28 cellular contexts compared by ENCODE assay signal in the genomic region with DNA sequence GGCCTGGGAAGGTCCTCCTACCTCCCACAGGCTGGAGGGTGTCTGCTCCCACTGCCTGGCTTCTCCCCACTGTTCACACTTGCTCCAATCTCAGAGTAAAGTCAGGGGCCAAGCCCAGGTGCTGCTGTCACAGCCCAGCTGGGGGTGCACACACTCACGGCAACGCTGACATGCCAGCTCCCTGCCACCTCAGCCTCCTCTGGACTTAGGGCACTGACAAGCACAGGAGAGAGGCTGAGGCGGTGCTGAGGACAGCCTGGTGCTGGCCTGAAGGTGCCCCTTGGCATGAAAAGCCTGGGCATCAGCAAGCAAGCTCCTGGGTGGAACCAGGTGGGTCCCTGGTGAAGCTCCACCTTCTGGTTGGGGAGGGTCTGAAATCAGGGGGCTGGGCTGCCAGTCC. TPM values are rescaled to one million over a fixed set of nuclear protein-coding genes. Genes with fewer than 3 reads are reported as not detected.
"Had no signal": no experiment of that assay in that cellular context is flagged by ENCODE, and none has a peak within 500 bp of the region (broad histone marks: within the 10 kb centered on the region; RNA-seq: fewer than 3 reads in every experiment).

No MANE protein-coding gene starts in this region.

- ATAC-seq: activated CD4-positive, alpha-beta T cell treated with anti-CD3 and anti-CD28 coated beads for 36 hours; activated T-cell treated with anti-CD3 and anti-CD28 coated beads, Interleukin-2, amount 50 U/mL, for 4 hours; activated T-helper 17 cell treated with anti-CD3 and anti-CD28 coated beads, Interleukin-2, amount 50 U/mL, for 72 hours had no signal

- H3K27ac Mint-ChIP-seq: activated CD4-positive, alpha-beta memory T cell treated with anti-CD3 and anti-CD28 coated beads, Interleukin-2, amount 10 ng/mL, durations not matched to agents 7 days and 5 days; activated CD4-positive, alpha-beta T cell treated with anti-CD3 and anti-CD28 coated beads for 36 hours; activated CD4-positive, alpha-beta T cell treated with anti-CD3 and anti-CD28 coated beads, Interleukin-2, amount 10 ng/mL, durations not matched to agents 24 days and 14 days; activated naive CD8-positive, alpha-beta T cell; activated T-helper 17 cell treated with anti-CD3 and anti-CD28 coated beads, Interleukin-2, amount 50 U/mL, for 72 hours; brain had no signal

- H3K4me3 Mint-ChIP-seq: activated CD4-positive, alpha-beta memory T cell treated with anti-CD3 and anti-CD28 coated beads, Interleukin-2, amount 10 ng/mL, durations not matched to agents 7 days and 5 days; activated CD4-positive, alpha-beta T cell treated with anti-CD3 and anti-CD28 coated beads for 36 hours; activated CD4-positive, alpha-beta T cell treated with anti-CD3 and anti-CD28 coated beads, Interleukin-2, amount 10 ng/mL, durations not matched to agents 24 days and 14 days; activated naive CD8-positive, alpha-beta T cell; activated T-cell treated with anti-CD3 and anti-CD28 coated beads, Interleukin-2, amount 50 U/mL, for 4 hours; activated T-helper 17 cell treated with anti-CD3 and anti-CD28 coated beads, Interleukin-2, amount 50 U/mL, for 72 hours; brain had no signal

- H3K36me3 Mint-ChIP-seq: activated naive CD8-positive, alpha-beta T cell had no signal

- H3K4me1 Mint-ChIP-seq: activated CD4-positive, alpha-beta memory T cell treated with anti-CD3 and anti-CD28 coated beads, Interleukin-2, amount 10 ng/mL, durations not matched to agents 7 days and 5 days; activated CD4-positive, alpha-beta T cell treated with anti-CD3 and anti-CD28 coated beads for 36 hours; activated CD4-positive, alpha-beta T cell treated with anti-CD3 and anti-CD28 coated beads, Interleukin-2, amount 10 ng/mL, durations not matched to agents 24 days and 14 days; activated T-helper 17 cell treated with anti-CD3 and anti-CD28 coated beads, Interleukin-2, amount 50 U/mL, for 72 hours had no signal

- H3K27ac ChIP-seq: breast epithelium, cardiac muscle cell, colonic mucosa, epithelial cell of prostate, esophagus squamous epithelium had no signal

- H3K36me3 ChIP-seq: breast epithelium, cardiac muscle cell, colonic mucosa, esophagus squamous epithelium had no signal

- DNase-seq: activated CD4-positive, alpha-beta memory T cell treated with anti-CD3 and anti-CD28 coated beads, Interleukin-2, amount 10 ng/mL, durations not matched to agents 7 days and 5 days; activated CD4-positive, alpha-beta T cell treated with anti-CD3 and anti-CD28 coated beads for 36 hours; activated CD4-positive, alpha-beta T cell treated with anti-CD3 and anti-CD28 coated beads, Interleukin-2, amount 10 ng/mL, durations not matched to agents 24 days and 14 days; activated CD4-positive, alpha-beta T cell treated with anti-CD3 and anti-CD28 coated beads, Interleukin-2, amount 50 U/mL, for 4 hours; activated CD4-positive, CD25-positive, alpha-beta regulatory T cell; activated CD4-positive, CD25-positive, alpha-beta regulatory T cell treated with anti-CD3 and anti-CD28 coated beads, Interleukin-2, amount 50 U/mL, for 72 hours; activated effector memory CD4-positive, alpha-beta T cell treated with Interleukin-2 at 50 U/mL for 16 hours; activated gamma-delta T cell treated with Interleukin-2 at 50 U/mL for 16 hours; activated naive CD4-positive, alpha-beta T cell treated with anti-CD3 and anti-CD28 coated beads, Interleukin-2, amount 50 U/mL, for 16 hours; activated naive CD4-positive, alpha-beta T cell treated with Interleukin-2 at 50 U/mL for 16 hours; activated T-cell treated with anti-CD3 and anti-CD28 coated beads, Interleukin-2, amount 50 U/mL, for 4 hours; amniotic stem cell; anterior cingulate cortex; colonic mucosa; effector CD8-positive, alpha-beta T cell; esophagus squamous epithelium; foreskin melanocyte; head of caudate nucleus; T-helper 2 cell had no signal

- H3K9me3 ChIP-seq: colonic mucosa had no signal

- H3K27me3 Mint-ChIP-seq: activated CD4-positive, alpha-beta memory T cell treated with anti-CD3 and anti-CD28 coated beads, Interleukin-2, amount 10 ng/mL, durations not matched to agents 7 days and 5 days; activated CD4-positive, alpha-beta T cell treated with anti-CD3 and anti-CD28 coated beads for 36 hours; activated CD4-positive, alpha-beta T cell treated with anti-CD3 and anti-CD28 coated beads, Interleukin-2, amount 10 ng/mL, durations not matched to agents 24 days and 14 days; activated naive CD8-positive, alpha-beta T cell; activated T-helper 17 cell treated with anti-CD3 and anti-CD28 coated beads, Interleukin-2, amount 50 U/mL, for 72 hours had no signal

- H3K4me3 ChIP-seq: breast epithelium, cardiac muscle cell, colonic mucosa, esophagus squamous epithelium had no signal

- H3K4me1 ChIP-seq: breast epithelium, colonic mucosa, esophagus squamous epithelium had no signal

- H3K27me3 ChIP-seq: breast epithelium, cardiac muscle cell, colonic mucosa, esophagus squamous epithelium had no signal

RNA-seq across cellular contexts. Expression of a gene that starts 53.0 kb away (rescaled TPM):
- total RNA-seq: activated CD4-positive, alpha-beta memory T cell treated with anti-CD3 and anti-CD28 coated beads, Interleukin-2, amount 10 ng/mL, durations not matched to agents 7 days and 5 days; activated CD4-positive, alpha-beta T cell treated with anti-CD3 and anti-CD28 coated beads for 36 hours; activated CD4-positive, alpha-beta T cell treated with anti-CD3 and anti-CD28 coated beads, Interleukin-2, amount 10 ng/mL, durations not matched to agents 24 days and 14 days; activated T-cell treated with anti-CD3 and anti-CD28 coated beads, Interleukin-2, amount 50 U/mL, for 4 hours; activated T-helper 17 cell treated with anti-CD3 and anti-CD28 coated beads, Interleukin-2, amount 50 U/mL, for 72 hours; dermis microvascular lymphatic vessel endothelial cell; endothelial cell of umbilical vein; T-helper 1 cell treated with Interleukin-12 subunit alpha and Interleukin-12 subunit beta and Interleukin-4 antibody, amounts not matched to agents 30 ng/mL and 1 ng/mL, for 36 hours had no signal
- polyA plus RNA-seq: endothelial cell of umbilical vein had no signal
